Comparison of ENCODE assay signal across 8 cellular contexts in genomic region chrX:10111364-10112148, GRCh38. TPM values are rescaled to one million over a fixed set of nuclear protein-coding genes. Genes with fewer than 3 reads are reported as not detected.
DNase-seq lines count a peak whose midpoint lies in the region; ATAC-seq and TF ChIP-seq lines count a peak whose summit lies in the region.

No MANE protein-coding gene starts in this region.

- H3K36me3 ChIP-seq in GM06990 (ENCODE audit: control insufficient read depth, insufficient read depth, low read length) (no peaks in the 10 kb centered on the region; the same call in 1 of the 2 replicates), esophagus squamous epithelium (peaks cover 0 to 20% (median 0%) of the 10 kb centered on the region in 3 donors), MG63 (peaks cover 1% of the 10 kb centered on the region; the same call in 1 of the 2 replicates)

- TF ChIP-seq POLR2A in esophagus squamous epithelium (IDR thresholded peaks at IDR 0.05): no peak

- TF ChIP-seq CTCF in GM06990 (IDR thresholded peaks at IDR 0.05; ENCODE audit: insufficient read depth, low read length, poor library complexity, severe bottlenecking) (no peak), esophagus squamous epithelium (IDR thresholded peaks at IDR 0.05) (no peak)

- peaks cover 0 to 59% (median 3%) of the 10 kb centered on the region in 3 donors for H3K4me1 ChIP-seq in esophagus squamous epithelium

- H3K27me3 ChIP-seq in GM06990 (replicated peaks; ENCODE audit: control insufficient read depth, insufficient read depth, low read length): no peaks in the 10 kb centered on the region
- H3K27me3 ChIP-seq in esophagus squamous epithelium: no peaks in the 10 kb centered on the region
- H3K27me3 ChIP-seq in MG63: no peaks in the 10 kb centered on the region

- WGBS in esophagus squamous epithelium, 2 donors: 50 to 65% methylated on average over 3 to 14 of the region's 26 CpGs

- H3K27ac ChIP-seq in esophagus squamous epithelium: peak overlapping the region; percentile 46 to 76 (median 58)

- ATAC-seq in HG02970 (IDR thresholded peaks at IDR 0.05; ENCODE audit: low FRiP score, unreplicated experiment) (peak; percentile 44), GM19455 (IDR thresholded peaks at IDR 0.05; ENCODE audit: unreplicated experiment) (no peak)

- DNase-seq in GM06990 (ENCODE audit: extremely low read depth, insufficient read length): peak; percentile 85
- peak; percentile 22 to 27 for DNase-seq in activated CD4-positive, alpha-beta T cell treated with anti-CD3 and anti-CD28 coated beads, Interleukin-2, amount 50 U/mL, for 24 hours (ENCODE audit: low read depth in 1 of 2, low spot score in 1 of 2)
- no peak for DNase-seq in esophagus squamous epithelium (lab: John Stamatoyannopoulos, UW)
- peak; percentile 25 to 40 (median 39) for DNase-seq in stimulated activated CD4-positive, alpha-beta T cell treated with anti-CD3 and anti-CD28 coated beads, TNF-alpha, amount 100 ng/mL, for 4 hours (ENCODE audit: low read depth in 3 of 3)
- no peak for DNase-seq in MG63
- DNase-seq in GOT3 (lab: John Stamatoyannopoulos, UW): no peak

- H3K9me3 ChIP-seq in esophagus squamous epithelium: no peaks in the 10 kb centered on the region
- no peaks in the 10 kb centered on the region for H3K9me3 ChIP-seq in MG63

- intact Hi-C loops in esophagus squamous epithelium (cut with DNase I): no loop called here

- peak overlapping the region; percentile 26 for H3K4me3 ChIP-seq in GM06990 (replicated peaks; ENCODE audit: low read depth, low read length)
- no peak overlapping the region for H3K4me3 ChIP-seq in esophagus squamous epithelium
- no peak overlapping the region for H3K4me3 ChIP-seq in MG63

RNA-seq across cellular contexts. Expression of gene CLCN4, which starts 45.2 kb away (rescaled TPM):
- total RNA-seq in esophagus squamous epithelium: 1 to 10 TPM in 1 of 4 donors, under 1 TPM in 3; 0.04 to 3.1 (median 0.53) TPM
- 2.3 and 7.1 TPM in 2 replicates for total RNA-seq in MG63 (2014; rRNA removed; shearing (Covaris generic); ENCODE audit: low replicate concordance)

Comparison
In these comparisons a context has a peak if more than half of its experiments do, and no peak if none do; other contexts are left out.
1. DNase-seq: peak in GM06990 (single experiment), activated CD4-positive, alpha-beta T cell treated with anti-CD3 and anti-CD28 coated beads, Interleukin-2, amount 50 U/mL, for 24 hours (2 of 2) and stimulated activated CD4-positive, alpha-beta T cell treated with anti-CD3 and anti-CD28 coated beads, TNF-alpha, amount 100 ng/mL, for 4 hours (3 of 3); none in esophagus squamous epithelium (single experiment), MG63 (single experiment) and GOT3 (single experiment).